In the genomic region with DNA sequence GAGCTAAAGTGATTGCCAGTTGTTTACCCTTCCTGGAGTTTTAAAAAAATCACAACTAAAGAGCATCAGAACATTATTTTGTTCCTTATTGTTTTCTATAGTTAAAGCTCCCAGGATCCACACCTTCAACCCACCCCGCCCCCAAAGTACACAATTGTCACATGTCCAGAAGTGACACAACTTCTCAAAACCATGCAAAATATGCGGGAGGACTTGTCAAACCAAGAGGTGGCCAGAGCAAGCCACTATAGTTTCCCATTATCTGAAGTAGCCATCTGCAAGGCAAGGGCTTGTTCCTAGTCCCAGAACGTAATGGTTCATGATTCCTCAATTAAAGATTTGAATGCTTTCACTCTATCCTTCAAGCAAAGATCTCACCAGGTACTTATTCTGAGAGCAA, we compare ENCODE assay signal across 21 cellular contexts.
"Had no signal": no experiment of that assay in that cellular context is flagged by ENCODE, and none has a peak within 500 bp of the region (broad histone marks: within the 10 kb centered on the region; RNA-seq: fewer than 3 reads in every experiment).

No MANE protein-coding gene starts in this region.

- H3K27me3 Mint-ChIP-seq: activated B cell treated with CpG ODN at 0.5 μM for 24 hours; activated CD4-positive, alpha-beta memory T cell treated with anti-CD3 and anti-CD28 coated beads, Interleukin-2, amount 10 ng/mL, durations not matched to agents 7 days and 5 days; activated T-cell treated with anti-CD3 and anti-CD28 coated beads, Interleukin-2, amount 50 U/mL, for 24 hours had no signal

- DNase-seq: activated B cell treated with CpG ODN at 0.5 μM for 24 hours; activated CD4-positive, alpha-beta memory T cell treated with anti-CD3 and anti-CD28 coated beads, Interleukin-2, amount 10 ng/mL, durations not matched to agents 7 days and 5 days; activated CD4-positive, alpha-beta T cell treated with anti-CD3 and anti-CD28 coated beads for 4 hours; activated effector memory CD4-positive, alpha-beta T cell treated with Interleukin-2 at 50 U/mL for 16 hours; activated naive CD4-positive, alpha-beta T cell treated with anti-CD3 and anti-CD28 coated beads, Interleukin-2, amount 50 U/mL, for 16 hours; activated T-cell treated with anti-CD3 and anti-CD28 coated beads, Interleukin-2, amount 50 U/mL, for 24 hours; cortex of kidney; effector CD8-positive, alpha-beta T cell; foreskin melanocyte; glutamatergic neuron; hippocampal formation; posterior cingulate gyrus; stimulated activated CD4-positive, alpha-beta T cell treated with anti-CD3 and anti-CD28 coated beads, Interleukin-1b, Interleukin-23, amount 100 ng/mL, for 48 hours; stimulated activated naive CD8-positive, alpha-beta T cell treated with anti-CD3 and anti-CD28 coated beads, Interleukin-15, Interleukin-2, amounts not matched to agents 100 U/mL and 50 U/mL, for 24 hours; substantia nigra; T-cell; tibial artery had no signal

- H3K27ac ChIP-seq: ascending aorta, tibial artery had no signal

- ATAC-seq: natural killer cell treated with Interleukin-12 subunit alpha and Interleukin-12 subunit beta and Interleukin-15 and Interleukin-18, amount 100 ng/mL, for 72 hours; stimulated activated naive CD8-positive, alpha-beta T cell treated with anti-CD3 and anti-CD28 coated beads, Interleukin-15, Interleukin-2, amounts not matched to agents 100 U/mL and 50 U/mL, for 24 hours; T-cell had no signal

- H3K4me1 Mint-ChIP-seq: activated CD4-positive, alpha-beta memory T cell treated with anti-CD3 and anti-CD28 coated beads, Interleukin-2, amount 10 ng/mL, durations not matched to agents 7 days and 5 days; mesothelial cell of epicardium had no signal

- H3K36me3 ChIP-seq: ascending aorta, breast epithelium, tibial artery had no signal

- H3K27me3 ChIP-seq: ascending aorta, breast epithelium, tibial artery had no signal

- H3K9me3 ChIP-seq: ascending aorta, breast epithelium, tibial artery had no signal

- H3K36me3 Mint-ChIP-seq: mesothelial cell of epicardium; natural killer cell treated with Interleukin-12 subunit alpha and Interleukin-12 subunit beta and Interleukin-15 and Interleukin-18, amount 100 ng/mL, for 72 hours; T-cell had no signal

- H3K4me1 ChIP-seq: ascending aorta, breast epithelium, tibial artery had no signal

- H3K27ac Mint-ChIP-seq: activated B cell treated with CpG ODN at 0.5 μM for 24 hours; activated CD4-positive, alpha-beta memory T cell treated with anti-CD3 and anti-CD28 coated beads, Interleukin-2, amount 10 ng/mL, durations not matched to agents 7 days and 5 days; activated T-cell treated with anti-CD3 and anti-CD28 coated beads, Interleukin-2, amount 50 U/mL, for 24 hours; mesothelial cell of epicardium; natural killer cell treated with Interleukin-12 subunit alpha and Interleukin-12 subunit beta and Interleukin-15 and Interleukin-18, amount 100 ng/mL, for 72 hours; T-cell had no signal

- H3K4me3 Mint-ChIP-seq: activated B cell treated with CpG ODN at 0.5 μM for 24 hours; activated CD4-positive, alpha-beta memory T cell treated with anti-CD3 and anti-CD28 coated beads, Interleukin-2, amount 10 ng/mL, durations not matched to agents 7 days and 5 days; activated T-cell treated with anti-CD3 and anti-CD28 coated beads, Interleukin-2, amount 50 U/mL, for 24 hours; mesothelial cell of epicardium; natural killer cell treated with Interleukin-12 subunit alpha and Interleukin-12 subunit beta and Interleukin-15 and Interleukin-18, amount 100 ng/mL, for 72 hours; T-cell had no signal

- H3K4me3 ChIP-seq: ascending aorta, breast epithelium, tibial artery had no signal

- H3K9me3 Mint-ChIP-seq: activated B cell treated with CpG ODN at 0.5 μM for 24 hours; activated CD4-positive, alpha-beta memory T cell treated with anti-CD3 and anti-CD28 coated beads, Interleukin-2, amount 10 ng/mL, durations not matched to agents 7 days and 5 days; activated T-cell treated with anti-CD3 and anti-CD28 coated beads, Interleukin-2, amount 50 U/mL, for 24 hours; mesothelial cell of epicardium; natural killer cell treated with Interleukin-12 subunit alpha and Interleukin-12 subunit beta and Interleukin-15 and Interleukin-18, amount 100 ng/mL, for 72 hours; T-cell had no signal
